Comparison of ENCODE assay signal across 8 cellular contexts in genomic region chr19:20923077-20923871, GRCh38. TPM values are rescaled to one million over a fixed set of nuclear protein-coding genes. Genes with fewer than 3 reads are reported as not detected.
DNase-seq lines count a peak whose midpoint lies in the region; ATAC-seq and TF ChIP-seq lines count a peak whose summit lies in the region.

ZNF85 (plus strand) TSS chr19:20923251; CDS start chr19:20923401, 150 bp downstream.

- no peaks in the 10 kb centered on the region for H3K9me3 Mint-ChIP-seq in type B pancreatic cell

- H3K27me3 Mint-ChIP-seq in type B pancreatic cell, result no peaks in the 10 kb centered on the region

- no peak for TF ChIP-seq CTCF in MM.1S (IDR thresholded peaks at IDR 0.05; ENCODE audit: low read length)
- TF ChIP-seq CTCF in heart left ventricle (IDR thresholded peaks at IDR 0.05), result no peak
- no peak for TF ChIP-seq CTCF in type B pancreatic cell (conservative IDR thresholded peaks at IDR 0.05)

- peak; percentile 98 for DNase-seq in ELF-1 (ENCODE audit: low read depth, low spot score)
- peak; percentile 35 for DNase-seq in GOT3 (lab: John Stamatoyannopoulos, UW)
- peak; percentile 79 for DNase-seq in MM.1S
- DNase-seq in T follicular helper cell (ENCODE audit: low read depth), result peak; percentile 89
- DNase-seq in heart left ventricle, result peak; percentile 91 to 94 (median 93)
- peak; percentile 95 for DNase-seq in pons (ENCODE audit: low spot score)
- DNase-seq in type B pancreatic cell (ENCODE audit: extremely low spot score, unreplicated experiment), result peak; percentile 91

- intact Hi-C loops in heart left ventricle (cut with DNase I), result loop anchor here in 5 of 10 donors (2.0 to 10.0 kb wide), 6 partner anchors 148 to 358 kb away; partner anchors contain the start of genes ZNF66 (in 2 of the 5), ZNF737 (in 2 of the 5), ZNF431 (in 1 of the 5) and ZNF626 (in 1 of the 5)

- no peaks in the 10 kb centered on the region for H3K79me2 ChIP-seq in MM.1S (ENCODE audit: low read length)

- peaks cover 12% of the 10 kb centered on the region for H3K4me1 Mint-ChIP-seq in type B pancreatic cell (ENCODE audit: unreplicated experiment)

- no peaks in the 10 kb centered on the region for H3K4me1 ChIP-seq in MM.1S (ENCODE audit: low read length)
- peaks cover 0 to 14% (median 4%) of the 10 kb centered on the region in 12 donors for H3K4me1 ChIP-seq in heart left ventricle

- H3K4me3 ChIP-seq in MM.1S (ENCODE audit: low read length) (peak within 1 kb of the TSS; percentile 57), heart left ventricle (peak within 1 kb of the TSS; percentile 52 to 85 (median 72))

- H3K4me3 Mint-ChIP-seq in type B pancreatic cell, result peak within 1 kb of the TSS; percentile 98

- H3K27ac Mint-ChIP-seq in type B pancreatic cell, result peak within 1 kb of the TSS; percentile 99

- H4K20me1 ChIP-seq in MM.1S (ENCODE audit: insufficient read depth, low read length), result no peaks in the 10 kb centered on the region

- H3K36me3 Mint-ChIP-seq in type B pancreatic cell, result peaks cover 23% of the 10 kb centered on the region

- TF ChIP-seq POLR2A in heart left ventricle (IDR thresholded peaks at IDR 0.05), result peak in 1 of 2 donors; percentile 52

- H3K27me3 ChIP-seq in MM.1S (replicated peaks; ENCODE audit: insufficient read depth, low read length), result no peaks in the 10 kb centered on the region
- H3K27me3 ChIP-seq in heart left ventricle, result no peaks in the 10 kb centered on the region

- H3K9me3 ChIP-seq in MM.1S (replicated peaks; ENCODE audit: insufficient read depth, low read length) (no peaks in the 10 kb centered on the region), heart left ventricle (no peaks in the 10 kb centered on the region)

- 0 to 1% (median 1%) methylated on average over 38 of the region's 38 CpGs for WGBS in adipose tissue, 3 donors
- WGBS in heart left ventricle, 4 donors, result 0 to 1% (median 0%) methylated on average over 22 to 38 of the region's 38 CpGs

- peak; percentile 99 to 100 (median 100) for ATAC-seq in heart left ventricle

- no peaks in the 10 kb centered on the region for H3K9me2 ChIP-seq in MM.1S (replicated peaks; ENCODE audit: insufficient read depth, low read length)

- peak within 1 kb of the TSS; percentile 24; the same call in 1 of the 2 replicates for H3K4me2 ChIP-seq in MM.1S (ENCODE audit: low read depth, low read length)

- peak within 1 kb of the TSS; percentile 55; the same call in 1 of the 2 replicates for H3K9ac ChIP-seq in MM.1S (ENCODE audit: low read length)

- peak within 1 kb of the TSS; percentile 75; the same call in 1 of the 2 replicates for H2AFZ ChIP-seq in MM.1S (ENCODE audit: low read length)

- H3K36me3 ChIP-seq in MM.1S (replicated peaks; ENCODE audit: insufficient read depth, low read length) (no peaks in the 10 kb centered on the region), heart left ventricle (peaks cover 0 to under 1% (median 0%) of the 10 kb centered on the region in 9 donors)

- H3F3A ChIP-seq in MM.1S (ENCODE audit: insufficient read depth, low read length), result no peaks in the 10 kb centered on the region

- peak within 1 kb of the TSS; percentile 55; the same call in 1 of the 2 replicates for H3K27ac ChIP-seq in MM.1S (ENCODE audit: low read length)
- H3K27ac ChIP-seq in adipose tissue (ENCODE audit: low read depth, low read length), result peak within 1 kb of the TSS; percentile 81
- H3K27ac ChIP-seq in heart left ventricle, result peak within 1 kb of the TSS; percentile 60 to 87 (median 83)

RNA-seq across cellular contexts. Expression of gene ZNF85, which starts in this region (rescaled TPM):
- 1 to 10 TPM; 1.5 to 8.2 (median 3.3) TPM for polyA plus RNA-seq in adipose tissue
- total RNA-seq in heart left ventricle, result 1 to 10 TPM; 1.6 to 5.7 (median 2.7) TPM
- polyA plus RNA-seq in heart left ventricle, result 1 to 10 TPM; 1.9 to 2.4 TPM
- 12.3 and 21.7 TPM in 2 replicates for total RNA-seq in type B pancreatic cell (ENCODE audit: low replicate concordance)

Comparison
In these comparisons a context has a peak if more than half of its experiments do, and no peak if none do; other contexts are left out.
1. Peak in every context shown above with its lines: DNase-seq, ATAC-seq, H3K4me3 ChIP-seq and H3K27ac ChIP-seq.
2. DNase-seq: peak in every context shown above with its lines; median percentile 98 in ELF-1; 95 in pons; 93 in heart left ventricle; 91 in type B pancreatic cell; 89 in T follicular helper cell; 79 in MM.1S; 35 in GOT3.